In genomic region chr4:77264826-77265225, GRCh38 we compare ENCODE assay signal across 26 cellular contexts.
"Had no signal": no experiment of that assay in that cellular context is flagged by ENCODE, and none has a peak within 500 bp of the region (broad histone marks: within the 10 kb centered on the region; RNA-seq: fewer than 3 reads in every experiment).

No MANE protein-coding gene starts in this region.

- H3K4me1 Mint-ChIP-seq: activated CD4-positive, alpha-beta memory T cell treated with anti-CD3 and anti-CD28 coated beads, Interleukin-2, amount 10 ng/mL, durations not matched to agents 7 days and 5 days; activated CD4-positive, alpha-beta T cell treated with anti-CD3 and anti-CD28 coated beads, Interleukin-2, amount 10 ng/mL, durations not matched to agents 24 days and 14 days; activated naive CD8-positive, alpha-beta T cell treated with anti-CD3 and anti-CD28 coated beads, Interleukin-2, amount 50 U/mL, for 24 hours; memory B cell; nephron had no signal

- H3K4me1 ChIP-seq: esophagus muscularis mucosa, heart left ventricle, pancreas, psoas muscle, right atrium auricular region, tibial artery had no signal

- ATAC-seq: activated CD4-positive, CD25-positive, alpha-beta regulatory T cell treated with anti-CD3 and anti-CD28 coated beads, Interleukin-2, amount 50 U/mL, for 24 hours; activated naive CD8-positive, alpha-beta T cell treated with anti-CD3 and anti-CD28 coated beads, Interleukin-2, amount 50 U/mL, for 24 hours; heart left ventricle; left cardiac atrium; pancreas; psoas muscle had no signal

- H3K36me3 ChIP-seq: esophagus muscularis mucosa, heart left ventricle, neutrophil, pancreas, right atrium auricular region, tibial artery had no signal

- H3K27ac ChIP-seq: esophagus muscularis mucosa, heart left ventricle, neutrophil, pancreas, psoas muscle, right atrium auricular region, tibial artery, VCaP had no signal

- H3K4me3 Mint-ChIP-seq: activated CD4-positive, alpha-beta memory T cell treated with anti-CD3 and anti-CD28 coated beads, Interleukin-2, amount 10 ng/mL, durations not matched to agents 7 days and 5 days; activated CD4-positive, alpha-beta T cell treated with anti-CD3 and anti-CD28 coated beads, Interleukin-2, amount 10 ng/mL, durations not matched to agents 24 days and 14 days; activated naive CD8-positive, alpha-beta T cell treated with anti-CD3 and anti-CD28 coated beads, Interleukin-2, amount 50 U/mL, for 24 hours; activated T-helper 1 cell treated with anti-CD3 and anti-CD28 coated beads, Interleukin-12 subunit alpha, Interleukin-12 subunit beta, Interleukin-2, Interleukin-4 antibody, amounts not matched to agents 30 ng/mL and 10 ng/mL and 1 ng/mL, durations not matched to agents 14 hours and 24 hours and 36 hours; memory B cell; nephron; stimulated activated naive CD8-positive, alpha-beta T cell treated with anti-CD3 and anti-CD28 coated beads, Interleukin-15, Interleukin-2, amounts not matched to agents 100 ng/mL and 50 ng/mL, for 24 hours; T-helper 2 cell treated with Interferon-gamma antibody and Interleukin-4, amounts not matched to agents 5 μg/mL and 100 μg/mL, for 36 hours had no signal

- H3K27me3 ChIP-seq: esophagus muscularis mucosa, heart left ventricle, neutrophil, pancreas, right atrium auricular region, tibial artery had no signal

- H3K9me3 ChIP-seq: neutrophil, pancreas had no signal

- H3K4me3 ChIP-seq: esophagus muscularis mucosa, heart left ventricle, pancreas, psoas muscle, right atrium auricular region, tibial artery had no signal

- DNase-seq: activated CD4-positive, alpha-beta memory T cell treated with anti-CD3 and anti-CD28 coated beads, Interleukin-2, amount 10 ng/mL, durations not matched to agents 7 days and 5 days; activated CD4-positive, alpha-beta T cell treated with anti-CD3 and anti-CD28 coated beads, Interleukin-2, amount 10 ng/mL, durations not matched to agents 24 days and 14 days; activated gamma-delta T cell; activated naive CD4-positive, alpha-beta T cell treated with anti-CD3 and anti-CD28 coated beads, Interleukin-2, amount 50 U/mL, for 16 hours; activated naive CD8-positive, alpha-beta T cell treated with anti-CD3 and anti-CD28 coated beads, Interleukin-2, amount 50 U/mL, for 24 hours; dermis blood vessel endothelial cell; effector CD8-positive, alpha-beta T cell; heart left ventricle; left cardiac atrium; pancreas; psoas muscle; stimulated activated CD4-positive, alpha-beta T cell treated with anti-CD3 and anti-CD28 coated beads, Interleukin-12 subunit alpha, Interleukin-12 subunit beta, amount 100 ng/mL, for 4 hours; stimulated activated CD4-positive, alpha-beta T cell treated with anti-CD3 and anti-CD28 coated beads, Interleukin-4, amount 100 ng/mL, for 4 hours; substantia nigra; tibial artery had no signal

- H3K27ac Mint-ChIP-seq: activated CD4-positive, alpha-beta memory T cell treated with anti-CD3 and anti-CD28 coated beads, Interleukin-2, amount 10 ng/mL, durations not matched to agents 7 days and 5 days; activated CD4-positive, alpha-beta T cell treated with anti-CD3 and anti-CD28 coated beads, Interleukin-2, amount 10 ng/mL, durations not matched to agents 24 days and 14 days; activated naive CD8-positive, alpha-beta T cell treated with anti-CD3 and anti-CD28 coated beads, Interleukin-2, amount 50 U/mL, for 24 hours; activated T-helper 1 cell treated with anti-CD3 and anti-CD28 coated beads, Interleukin-12 subunit alpha, Interleukin-12 subunit beta, Interleukin-2, Interleukin-4 antibody, amounts not matched to agents 30 ng/mL and 10 ng/mL and 1 ng/mL, durations not matched to agents 14 hours and 24 hours and 36 hours; memory B cell; nephron; stimulated activated naive CD8-positive, alpha-beta T cell treated with anti-CD3 and anti-CD28 coated beads, Interleukin-15, Interleukin-2, amounts not matched to agents 100 ng/mL and 50 ng/mL, for 24 hours; T-helper 2 cell treated with Interferon-gamma antibody and Interleukin-4, amounts not matched to agents 5 μg/mL and 100 μg/mL, for 36 hours had no signal

- FAIRE-seq: islet of Langerhans, pancreas had no signal

- H3K27me3 Mint-ChIP-seq: activated CD4-positive, alpha-beta T cell treated with anti-CD3 and anti-CD28 coated beads, Interleukin-2, amount 10 ng/mL, durations not matched to agents 24 days and 14 days; stimulated activated naive CD8-positive, alpha-beta T cell treated with anti-CD3 and anti-CD28 coated beads, Interleukin-15, Interleukin-2, amounts not matched to agents 100 ng/mL and 50 ng/mL, for 24 hours had no signal
